9 cellular contexts compared by ENCODE assay signal in genomic region chr10:119396008-119396708, GRCh38.
A peak's percentile ranks its signal among the peaks of the same experiment; 100 is the strongest.
DNase-seq lines count a peak whose midpoint lies in the region; ATAC-seq and TF ChIP-seq lines count a peak whose summit lies in the region.
"Had no signal": no experiment of that assay in that cellular context is flagged by ENCODE, and none has a peak within 500 bp of the region (broad histone marks: within the 10 kb centered on the region; RNA-seq: fewer than 3 reads in every experiment).

No MANE protein-coding gene starts in this region.

- peaks cover 33% of the 10 kb centered on the region for H3K36me3 ChIP-seq in left ventricle myocardium inferior
- H3K36me3 ChIP-seq in muscle layer of duodenum (ENCODE audit: control insufficient read depth in 1 of 2, insufficient read depth in 2 of 2, low read length in 2 of 2) = peaks cover 9% of the 10 kb centered on the region in 2 donors
- peaks cover 3% of the 10 kb centered on the region for H3K36me3 ChIP-seq in upper lobe of right lung

- H3K9me3 ChIP-seq in left ventricle myocardium inferior (replicated peaks) (no peaks in the 10 kb centered on the region), muscle layer of duodenum (ENCODE audit: control insufficient read depth in 1 of 2, low read length in 2 of 2) (no peaks in the 10 kb centered on the region), upper lobe of right lung (no peaks in the 10 kb centered on the region)

- peak overlapping the region; percentile 74 for H3K27ac ChIP-seq in left ventricle myocardium inferior (replicated peaks)
- H3K27ac ChIP-seq in muscle layer of duodenum (ENCODE audit: low read length) = peak overlapping the region; percentile 63
- H3K27ac ChIP-seq in upper lobe of right lung = peak overlapping the region; percentile 81

- H3K27me3 Mint-ChIP-seq in activated CD8-positive, alpha-beta T cell treated with anti-CD3 and anti-CD28 coated beads, Interleukin-2, amount 10 ng/mL, durations not matched to agents 7 days and 5 days (ENCODE audit: low read depth) = no peaks in the 10 kb centered on the region

- intact Hi-C loops in left ventricle myocardium inferior (cut with micrococcal nuclease) = no loop called here
- intact Hi-C loops in Right ventricle myocardium inferior (cut with DNase I) = no loop called here
- intact Hi-C loops in upper lobe of right lung (cut with DNase I) = no loop called here

- H3K4me1 ChIP-seq in left ventricle myocardium inferior (peaks cover 78% of the 10 kb centered on the region), muscle layer of duodenum (ENCODE audit: control insufficient read depth in 1 of 2, insufficient read depth in 2 of 2, low read length in 2 of 2) (peaks cover 8 to 13% of the 10 kb centered on the region in 2 donors), upper lobe of right lung (peaks cover 24% of the 10 kb centered on the region)

- H3K36me3 Mint-ChIP-seq in activated CD8-positive, alpha-beta T cell treated with anti-CD3 and anti-CD28 coated beads, Interleukin-2, amount 10 ng/mL, durations not matched to agents 7 days and 5 days (ENCODE audit: low read depth) = no peaks in the 10 kb centered on the region

- H3K4me3 ChIP-seq in left ventricle myocardium inferior (no peak overlapping the region), muscle layer of duodenum (ENCODE audit: low read depth in 1 of 2, low read length in 2 of 2) (no peak overlapping the region), upper lobe of right lung (no peak overlapping the region)

- no peak overlapping the region for H3K4me3 Mint-ChIP-seq in activated CD8-positive, alpha-beta T cell treated with anti-CD3 and anti-CD28 coated beads, Interleukin-2, amount 10 ng/mL, durations not matched to agents 7 days and 5 days

- peak overlapping the region; percentile 7 for H3K27ac Mint-ChIP-seq in activated CD8-positive, alpha-beta T cell treated with anti-CD3 and anti-CD28 coated beads, Interleukin-2, amount 10 ng/mL, durations not matched to agents 7 days and 5 days

- H3K27me3 ChIP-seq in left ventricle myocardium inferior (ENCODE audit: low read depth) (no peaks in the 10 kb centered on the region), muscle layer of duodenum (ENCODE audit: low read depth, low read length) (no peaks in the 10 kb centered on the region), upper lobe of right lung (no peaks in the 10 kb centered on the region)

- no peak for DNase-seq in left ventricle myocardium inferior
- no peak for DNase-seq in Right ventricle myocardium inferior (ENCODE audit: missing footprints)
- DNase-seq in activated CD8-positive, alpha-beta T cell treated with anti-CD3 and anti-CD28 coated beads, Interleukin-2, amount 10 ng/mL, durations not matched to agents 7 days and 5 days = no peak
- no peak for DNase-seq in upper lobe of right lung
- DNase-seq in mesenteric fat pad (ENCODE audit: low spot score) = no peak
- DNase-seq: NCI-H1436 treated with DMSO at 0.1 percent for 48 hours had no signal

- peaks cover 6% of the 10 kb centered on the region for H3K4me1 Mint-ChIP-seq in activated CD8-positive, alpha-beta T cell treated with anti-CD3 and anti-CD28 coated beads, Interleukin-2, amount 10 ng/mL, durations not matched to agents 7 days and 5 days (ENCODE audit: low read depth)

- CTCF ChIA-PET in activated CD8-positive, alpha-beta T cell treated with anti-CD3 and anti-CD28 coated beads, Interleukin-2, amount 10 ng/mL, durations not matched to agents 7 days and 5 days (lab: Charles Lee) = interaction anchor here (0.9 to 1.5 kb wide), 3 partner anchors 24 to 197 kb away, joined by 3 to 5 read pairs (median 3); no protein-coding TSS in a partner anchor

- H3K9me3 Mint-ChIP-seq in activated CD8-positive, alpha-beta T cell treated with anti-CD3 and anti-CD28 coated beads, Interleukin-2, amount 10 ng/mL, durations not matched to agents 7 days and 5 days (ENCODE audit: insufficient read depth) = no peaks in the 10 kb centered on the region

- POLR2A ChIA-PET in activated CD8-positive, alpha-beta T cell treated with anti-CD3 and anti-CD28 coated beads, Interleukin-2, amount 10 ng/mL, durations not matched to agents 7 days and 5 days (lab: Charles Lee) = no interaction called here

- TF ChIP-seq CTCF in left ventricle myocardium inferior (IDR thresholded peaks at IDR 0.05; ENCODE audit: borderline replicate concordance) = no peak
- TF ChIP-seq CTCF in upper lobe of right lung (IDR thresholded peaks at IDR 0.05) = no peak

- ATAC-seq in Right ventricle myocardium inferior (no peak), upper lobe of right lung (no peak), HG03521 (IDR thresholded peaks at IDR 0.05; ENCODE audit: unreplicated experiment) (no peak), HG02973 (IDR thresholded peaks at IDR 0.05; ENCODE audit: unreplicated experiment) (no peak)
- no peak for ATAC-seq in activated CD8-positive, alpha-beta T cell treated with anti-CD3 and anti-CD28 coated beads, Interleukin-2, amount 10 ng/mL, durations not matched to agents 7 days and 5 days
